ENCODE assay signal across 31 cellular contexts in genomic region chr19:19355606-19356139, GRCh38.
"Had no signal": no experiment of that assay in that cellular context is flagged by ENCODE, and none has a peak within 500 bp of the region (broad histone marks: within the 10 kb centered on the region; RNA-seq: fewer than 3 reads in every experiment).

No MANE protein-coding gene starts in this region.

- H3K4me1 Mint-ChIP-seq: endodermal cell had no signal

- H3K9me3 Mint-ChIP-seq: activated CD8-positive, alpha-beta T cell treated with anti-CD3 and anti-CD28 coated beads for 36 hours; activated T-cell treated with anti-CD3 and anti-CD28 coated beads, Interleukin-2, amount 50 U/mL, for 4 hours; activated T-helper 17 cell treated with anti-CD3 and anti-CD28 coated beads, Interleukin-2, amount 50 U/mL, for 72 hours; endodermal cell; T-helper 2 cell treated with Interferon-gamma antibody and Interleukin-4, amounts not matched to agents 5 μg/mL and 100 μg/mL, for 36 hours had no signal

- H3K4me3 Mint-ChIP-seq: activated CD4-positive, alpha-beta T cell treated with anti-CD3 and anti-CD28 coated beads for 36 hours; activated CD8-positive, alpha-beta T cell treated with anti-CD3 and anti-CD28 coated beads for 36 hours; activated naive CD8-positive, alpha-beta T cell; activated T-cell treated with anti-CD3 and anti-CD28 coated beads, Interleukin-2, amount 50 U/mL, for 4 hours; activated T-helper 17 cell treated with anti-CD3 and anti-CD28 coated beads, Interleukin-2, amount 50 U/mL, for 72 hours; endodermal cell; T-helper 17 cell; T-helper 2 cell treated with Interferon-gamma antibody and Interleukin-4, amounts not matched to agents 5 μg/mL and 100 μg/mL, for 36 hours had no signal

- DNase-seq: activated CD4-positive, alpha-beta T cell treated with anti-CD3 and anti-CD28 coated beads for 36 hours; activated CD4-positive, alpha-beta T cell treated with anti-CD3 and anti-CD28 coated beads, Interleukin-2, amount 50 U/mL, for 1 hour; activated CD4-positive, alpha-beta T cell treated with anti-CD3 and anti-CD28 coated beads, Interleukin-2, amount 50 U/mL, for 48 hours; activated CD4-positive, CD25-positive, alpha-beta regulatory T cell; activated CD4-positive, CD25-positive, alpha-beta regulatory T cell treated with anti-CD3 and anti-CD28 coated beads, Interleukin-2, amount 50 U/mL, for 72 hours; activated CD8-positive, alpha-beta memory T cell treated with anti-CD3 and anti-CD28 coated beads for 24 hours; activated CD8-positive, alpha-beta T cell treated with anti-CD3 and anti-CD28 coated beads for 36 hours; activated effector memory CD4-positive, alpha-beta T cell treated with Interleukin-2 at 50 U/mL for 16 hours; activated gamma-delta T cell treated with Interleukin-2 at 50 U/mL for 16 hours; activated naive CD4-positive, alpha-beta T cell treated with anti-CD3 and anti-CD28 coated beads, Interleukin-2, amount 50 U/mL, for 16 hours; activated naive CD4-positive, alpha-beta T cell treated with Interleukin-2 at 50 U/mL for 16 hours; activated T-cell treated with anti-CD3 and anti-CD28 coated beads, Interleukin-2, amount 50 U/mL, for 4 hours; amniotic stem cell; anterior cingulate cortex; body of pancreas; caudate nucleus; cortex of kidney; effector memory CD4-positive, alpha-beta T cell; endodermal cell; foreskin fibroblast; glutamatergic neuron; heart right ventricle; T-helper 1 cell; T-helper 17 cell; T1000 had no signal

- H3K27me3 ChIP-seq: body of pancreas, heart right ventricle had no signal

- H3K27me3 Mint-ChIP-seq: activated CD4-positive, alpha-beta T cell treated with anti-CD3 and anti-CD28 coated beads for 36 hours; activated CD8-positive, alpha-beta T cell treated with anti-CD3 and anti-CD28 coated beads for 36 hours; activated naive CD8-positive, alpha-beta T cell; activated T-helper 17 cell treated with anti-CD3 and anti-CD28 coated beads, Interleukin-2, amount 50 U/mL, for 72 hours; T-helper 17 cell had no signal

- H3K36me3 Mint-ChIP-seq: activated naive CD8-positive, alpha-beta T cell had no signal

- H3K27ac Mint-ChIP-seq: activated CD4-positive, alpha-beta T cell treated with anti-CD3 and anti-CD28 coated beads for 36 hours; activated CD8-positive, alpha-beta T cell treated with anti-CD3 and anti-CD28 coated beads for 36 hours; activated naive CD8-positive, alpha-beta T cell; activated T-helper 17 cell treated with anti-CD3 and anti-CD28 coated beads, Interleukin-2, amount 50 U/mL, for 72 hours; endodermal cell; T-helper 17 cell; T-helper 2 cell treated with Interferon-gamma antibody and Interleukin-4, amounts not matched to agents 5 μg/mL and 100 μg/mL, for 36 hours had no signal

- ATAC-seq: activated CD4-positive, alpha-beta T cell treated with anti-CD3 and anti-CD28 coated beads for 36 hours; activated CD8-positive, alpha-beta T cell treated with anti-CD3 and anti-CD28 coated beads for 36 hours; activated T-cell treated with anti-CD3 and anti-CD28 coated beads, Interleukin-2, amount 50 U/mL, for 4 hours; activated T-helper 17 cell treated with anti-CD3 and anti-CD28 coated beads, Interleukin-2, amount 50 U/mL, for 72 hours; body of pancreas; esophagus mucosa; heart right ventricle; T-helper 17 cell had no signal

- H3K27ac ChIP-seq: body of pancreas, heart right ventricle had no signal

- FAIRE-seq: colon, frontal cortex had no signal

- H3K4me3 ChIP-seq: body of pancreas, heart right ventricle had no signal

- H3K4me1 ChIP-seq: body of pancreas had no signal

- H3K9me3 ChIP-seq: body of pancreas, heart right ventricle had no signal
